8 cellular contexts compared by ENCODE assay signal in the genomic region with DNA sequence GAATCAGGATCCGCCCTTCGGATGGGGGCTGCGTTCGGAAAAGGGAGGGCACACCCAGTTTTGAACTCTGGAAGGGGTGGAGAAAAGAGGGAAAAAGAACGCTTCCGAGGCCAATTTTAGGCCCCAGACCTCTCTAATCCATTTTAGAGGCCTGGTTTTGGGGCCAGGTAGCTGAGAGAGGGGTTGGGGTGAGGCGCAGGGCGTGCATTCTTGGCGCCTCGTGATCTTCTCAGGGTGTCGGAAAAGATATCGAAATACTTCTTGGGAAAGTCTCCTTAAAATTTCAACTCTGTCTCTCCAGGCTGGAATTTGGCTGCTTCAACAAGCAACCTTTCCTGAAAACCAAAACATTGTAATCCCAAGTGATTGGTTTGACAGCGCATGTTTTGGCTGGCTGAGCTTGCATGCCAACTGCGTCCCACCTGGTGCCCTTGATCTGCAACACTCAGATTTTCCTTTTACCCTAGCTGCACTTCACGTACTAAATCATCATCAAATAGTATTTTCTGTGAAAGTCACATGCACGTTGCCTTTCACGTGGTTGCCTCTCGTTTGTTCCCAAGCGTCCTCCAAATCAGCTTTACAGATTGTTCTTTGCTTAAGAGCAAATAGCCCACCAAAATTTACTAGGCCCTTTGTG. TPM values are rescaled to one million over a fixed set of nuclear protein-coding genes. Genes with fewer than 3 reads are reported as not detected.
DNase-seq lines count a peak whose midpoint lies in the region; ATAC-seq and TF ChIP-seq lines count a peak whose summit lies in the region.

No MANE protein-coding gene starts in this region.

- DNase-seq in MG63 (peak; percentile 37), SK-N-MC (ENCODE audit: low read depth, low spot score) (no peak), astrocyte of the cerebellum (ENCODE audit: low read depth) (no peak), kidney tubule cell (ENCODE audit: low spot score) (peak; percentile 42), GM03348 (ENCODE audit: low spot score) (no peak)
- DNase-seq in stimulated activated CD4-positive, alpha-beta T cell treated with anti-CD3 and anti-CD28 coated beads, Interleukin-1b, Interleukin-23, amount 100 ng/mL, for 48 hours, result peak; percentile 70

- peak overlapping the region; percentile 96 for H3K9ac ChIP-seq in SK-N-MC (ENCODE audit: insufficient read length)

- in situ Hi-C loops in astrocyte of the cerebellum (cut with HindIII; ENCODE audit: low sequenced_read_pairs), result no loop called here

- H3K27ac ChIP-seq in SK-N-MC, result peak overlapping the region; percentile 98

- H3K4me3 ChIP-seq in GM12875 (ENCODE audit: low read depth, low read length), result peak overlapping the region; percentile 84
- H3K4me3 ChIP-seq in MG63, result peak overlapping the region; percentile 98
- H3K4me3 ChIP-seq in SK-N-MC, result peak overlapping the region; percentile 96
- H3K4me3 ChIP-seq in astrocyte of the cerebellum (ENCODE audit: low read depth, low read length), result peak overlapping the region; percentile 66

- H3K9me3 ChIP-seq in MG63, result no peaks in the 10 kb centered on the region
- H3K9me3 ChIP-seq in SK-N-MC (ENCODE audit: low read depth, low read length), result no peaks in the 10 kb centered on the region

- H3K36me3 ChIP-seq in MG63, result peaks cover 7% of the 10 kb centered on the region
- H3K36me3 ChIP-seq in SK-N-MC (ENCODE audit: insufficient read depth, low read length), result peaks cover 13% of the 10 kb centered on the region

- no peak for ATAC-seq in HG03469 (IDR thresholded peaks at IDR 0.05; ENCODE audit: unreplicated experiment)

- no peak for TF ChIP-seq CTCF in GM12875 (IDR thresholded peaks at IDR 0.05; ENCODE audit: borderline replicate concordance, insufficient read depth, low read depth, low read length)
- no peak for TF ChIP-seq CTCF in astrocyte of the cerebellum (IDR thresholded peaks at IDR 0.05; ENCODE audit: low read depth, low read length, missing control alignments)

- H3K27me3 ChIP-seq in MG63, result no peaks in the 10 kb centered on the region

RNA-seq across cellular contexts. Expression of gene XPO1, which starts 0.9 kb away (rescaled TPM):
- 108 and 173 TPM in 2 replicates for total RNA-seq in MG63 (2014; rRNA removed; shearing (Covaris generic); ENCODE audit: low replicate concordance)

Comparison
In these comparisons a context has a peak if more than half of its experiments do, and no peak if none do; other contexts are left out.
1. DNase-seq: peak in MG63 (single experiment), kidney tubule cell (single experiment) and stimulated activated CD4-positive, alpha-beta T cell treated with anti-CD3 and anti-CD28 coated beads, Interleukin-1b, Interleukin-23, amount 100 ng/mL, for 48 hours (single experiment); none in SK-N-MC (single experiment), astrocyte of the cerebellum (single experiment) and GM03348 (single experiment).
2. Peak in every context shown above with its lines, with median percentiles within 50 percentile points of each other: H3K4me3 ChIP-seq.